11 cellular contexts compared by ENCODE assay signal in genomic region chr1:41998250-41998649, GRCh38.
"Had no signal": no experiment of that assay in that cellular context is flagged by ENCODE, and none has a peak within 500 bp of the region (broad histone marks: within the 10 kb centered on the region; RNA-seq: fewer than 3 reads in every experiment).

No MANE protein-coding gene starts in this region.

- DNase-seq: GM23248, GOT3, H7, H9, HCEC 1CT, HFFc6 had no signal

- FAIRE-seq: H1, H54 had no signal

- H3K27ac Mint-ChIP-seq: GM23338, H9, HFFc6 had no signal

- H3K27ac ChIP-seq: GM23248 had no signal

- H3K36me3 ChIP-seq: HAP-1 had no signal

- H3K4me1 Mint-ChIP-seq: GM23338 had no signal

- H3K4me1 ChIP-seq: HAP-1 had no signal

- H3K4me3 Mint-ChIP-seq: GM23338, H9, HFFc6 had no signal

- H3K9ac ChIP-seq: GM23248 had no signal

- H3K9me3 Mint-ChIP-seq: GM23338, H9 had no signal

- ATAC-seq: GM23338, HCT116 had no signal

- H3K9me3 ChIP-seq: HAP-1 had no signal

- H3K4me3 ChIP-seq: GM23248, GM23338, HAP-1 had no signal

- H3K4me2 ChIP-seq: GM23338 had no signal

- H2AFZ ChIP-seq: GM23248, GM23338 had no signal
